In genomic region chr3:55795296-55795695, GRCh38 we compare ENCODE assay signal across 24 cellular contexts.
DNase-seq lines count a peak whose midpoint lies in the region; ATAC-seq, FAIRE-seq and TF ChIP-seq lines count a peak whose summit lies in the region.
"Had no signal": no experiment of that assay in that cellular context is flagged by ENCODE, and none has a peak within 500 bp of the region (broad histone marks: within the 10 kb centered on the region; RNA-seq: fewer than 3 reads in every experiment).

No MANE protein-coding gene starts in this region.

- POLR2A ChIA-PET in HEK293 (lab: Yijun Ruan, JAX), result no interaction called here

- H4K91ac ChIP-seq in mesenchymal stem cell (ENCODE audit: low read length), result peak overlapping the region; percentile 53

- DNase-seq in NCI-H748 (lab: John Stamatoyannopoulos, UW; ENCODE audit: unreplicated experiment) (peak; percentile 70), astrocyte of the spinal cord (ENCODE audit: low read depth, low spot score) (peak; percentile 1), mesenchymal stem cell (no peak), cerebellar cortex (ENCODE audit: low spot score) (no peak), CD1c-positive myeloid dendritic cell (ENCODE audit: extremely low spot score) (no peak), urothelium cell line (ENCODE audit: low spot score) (no peak)
- DNase-seq: CD4-positive, alpha-beta T cell; H9; MM.1S; NCI-H1417; NCI-H187 treated with DMSO at 0.1 percent for 48 hours; NCI-H2107; NCI-H524; SHP77 treated with DMSO at 0.1 percent for 48 hours; SK-N-SH; SW 1271 had no signal

- no peak overlapping the region for H2AFZ ChIP-seq in mesenchymal stem cell (ENCODE audit: low read depth, low read length)
- H2AFZ ChIP-seq: GM23338 had no signal

- peak overlapping the region; percentile 8 for H3K4me2 ChIP-seq in mesenchymal stem cell (ENCODE audit: low read length, poor library complexity, severe bottlenecking)
- H3K4me2 ChIP-seq: GM23338, KMS-11, SK-N-SH had no signal

- H3K79me1 ChIP-seq in mesenchymal stem cell (replicated peaks; ENCODE audit: low read length, poor library complexity, severe bottlenecking), result no peaks in the 10 kb centered on the region

- H3K36me3 ChIP-seq in HEK293 (ENCODE audit: control insufficient read depth in 2 of 2, insufficient read depth in 1 of 2, low read length in 2 of 2) (no peaks in the 10 kb centered on the region), mesenchymal stem cell (ENCODE audit: control insufficient read depth in 1 of 2, insufficient read depth in 2 of 2, low read depth in 1 of 2, low read length in 2 of 2) (no peaks in the 10 kb centered on the region)

- H3K4me1 ChIP-seq in HEK293 (ENCODE audit: control insufficient read depth, insufficient read depth, low read length), result peaks cover 7% of the 10 kb centered on the region
- peaks cover 1% of the 10 kb centered on the region for H3K4me1 ChIP-seq in mesenchymal stem cell (ENCODE audit: control insufficient read depth, insufficient read depth, low read depth, low read length)

- H3K23ac ChIP-seq in mesenchymal stem cell (ENCODE audit: low read length in 2 of 2), result no peak overlapping the region

- H2BK120ac ChIP-seq in mesenchymal stem cell (ENCODE audit: low read depth, low read length), result peak overlapping the region; percentile 54

- no peak overlapping the region for H2BK5ac ChIP-seq in mesenchymal stem cell (ENCODE audit: low read depth, low read length, poor library complexity, severe bottlenecking)

- CTCF ChIA-PET in HEK293 (lab: Yijun Ruan, JAX), result interaction anchor here (0.7 kb wide), 1 partner anchor 431 kb away, joined by 3 read pairs; no protein-coding TSS in a partner anchor

- no peak overlapping the region for H2AK5ac ChIP-seq in mesenchymal stem cell (ENCODE audit: low read length, severe bottlenecking)

- H3K4ac ChIP-seq in mesenchymal stem cell (ENCODE audit: low read depth in 1 of 2, low read length in 2 of 2), result peak overlapping the region in 1 of 2 experiments; percentile 36

- FAIRE-seq in urothelium cell line (lab: Jason Lieb, UNC), result no peak
- FAIRE-seq: D721Med had no signal

- no peak overlapping the region for H3K14ac ChIP-seq in mesenchymal stem cell (ENCODE audit: low read length in 2 of 2)

- H3K4me3 ChIP-seq in HEK293 (ENCODE audit: low read depth, low read length) (no peak overlapping the region), astrocyte of the spinal cord (ENCODE audit: low read depth, low read length) (no peak overlapping the region), mesenchymal stem cell (ENCODE audit: insufficient read depth in 1 of 2, low read depth in 1 of 2, low read length in 2 of 2) (no peak overlapping the region)
- H3K4me3 ChIP-seq: GM23338 had no signal

- in situ Hi-C loops in astrocyte of the spinal cord (cut with HindIII; ENCODE audit: low sequenced_read_pairs), result no loop called here

- no peaks in the 10 kb centered on the region for H3K27me3 ChIP-seq in mesenchymal stem cell (ENCODE audit: control insufficient read depth in 1 of 2, insufficient read depth in 1 of 2, low read length in 2 of 2)

- H3K27ac ChIP-seq in HEK293 (ENCODE audit: extremely low read depth, low read depth, low read length) (0 out of 2 replicates have a peak overlapping the region, but pooled peaks have one; percentile 9), mesenchymal stem cell (ENCODE audit: low read length, poor library complexity, severe bottlenecking) (peak overlapping the region; percentile 49)
- H3K27ac ChIP-seq: HL-60, KMS-11, RWPE1 had no signal

- no peak overlapping the region for H4K8ac ChIP-seq in mesenchymal stem cell (ENCODE audit: low read length)

- TF ChIP-seq CTCF in HEK293 (tag by site-specific recombination; IDR thresholded peaks at IDR 0.05) (no peak), astrocyte of the spinal cord (IDR thresholded peaks at IDR 0.05; ENCODE audit: low read depth, low read length) (no peak)

- H3K18ac ChIP-seq in mesenchymal stem cell (ENCODE audit: low read depth in 1 of 2, low read length in 2 of 2), result peak overlapping the region in 1 of 2 experiments; percentile 52

- H3K9me3 ChIP-seq in HEK293 (ENCODE audit: control insufficient read depth, insufficient read depth, low read depth, low read length), result no peaks in the 10 kb centered on the region
- H3K9me3 ChIP-seq in mesenchymal stem cell (ENCODE audit: control insufficient read depth, low read length), result no peaks in the 10 kb centered on the region
- H3K9me3 ChIP-seq: SK-N-SH had no signal

- H3K9ac ChIP-seq in mesenchymal stem cell (ENCODE audit: low read length), result no peak overlapping the region
- H3K9ac ChIP-seq: KMS-11, SK-N-SH had no signal

- no peak for ATAC-seq in GM21526 (IDR thresholded peaks at IDR 0.05; ENCODE audit: low FRiP score, unreplicated experiment)
- ATAC-seq: GM23338, Panc1 had no signal

- WGBS in mesenchymal stem cell, result 87% methylated on average over 5 of the region's 6 CpGs

- peak overlapping the region; percentile 84 for H2BK15ac ChIP-seq in mesenchymal stem cell (ENCODE audit: low read depth, poor library complexity, severe bottlenecking)

- H2BK12ac ChIP-seq in mesenchymal stem cell (ENCODE audit: low read length in 2 of 2), result peak overlapping the region; percentile 61 to 72

TF ChIP-seq in HEK293, 187 proteins besides CTCF, POLR2A, EP300 and RAD21 (continues in another document):
- TF ChIP-seq ZSCAN30 (tag by site-specific recombination; IDR thresholded peaks at IDR 0.05), result 0 out of 2 replicates have a peak, but pooled peaks have one; percentile 29
- peak; percentile 37; the same call in 1 of the 2 replicates for TF ChIP-seq TRIM28 (IDR thresholded peaks at IDR 0.05; ENCODE audit: borderline replicate concordance, low read length)
- TF ChIP-seq, protein P1, sequence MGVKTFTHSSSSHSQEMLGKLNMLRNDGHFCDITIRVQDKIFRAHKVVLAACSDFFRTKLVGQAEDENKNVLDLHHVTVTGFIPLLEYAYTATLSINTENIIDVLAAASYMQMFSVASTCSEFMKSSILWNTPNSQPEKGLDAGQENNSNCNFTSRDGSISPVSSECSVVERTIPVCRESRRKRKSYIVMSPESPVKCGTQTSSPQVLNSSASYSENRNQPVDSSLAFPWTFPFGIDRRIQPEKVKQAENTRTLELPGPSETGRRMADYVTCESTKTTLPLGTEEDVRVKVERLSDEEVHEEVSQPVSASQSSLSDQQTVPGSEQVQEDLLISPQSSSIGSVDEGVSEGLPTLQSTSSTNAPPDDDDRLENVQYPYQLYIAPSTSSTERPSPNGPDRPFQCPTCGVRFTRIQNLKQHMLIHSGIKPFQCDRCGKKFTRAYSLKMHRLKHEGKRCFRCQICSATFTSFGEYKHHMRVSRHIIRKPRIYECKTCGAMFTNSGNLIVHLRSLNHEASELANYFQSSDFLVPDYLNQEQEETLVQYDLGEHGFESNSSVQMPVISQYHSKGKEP (tag by site-specific recombination; IDR thresholded peaks at IDR 0.05), result no peak
- TF ChIP-seq, protein P2, sequence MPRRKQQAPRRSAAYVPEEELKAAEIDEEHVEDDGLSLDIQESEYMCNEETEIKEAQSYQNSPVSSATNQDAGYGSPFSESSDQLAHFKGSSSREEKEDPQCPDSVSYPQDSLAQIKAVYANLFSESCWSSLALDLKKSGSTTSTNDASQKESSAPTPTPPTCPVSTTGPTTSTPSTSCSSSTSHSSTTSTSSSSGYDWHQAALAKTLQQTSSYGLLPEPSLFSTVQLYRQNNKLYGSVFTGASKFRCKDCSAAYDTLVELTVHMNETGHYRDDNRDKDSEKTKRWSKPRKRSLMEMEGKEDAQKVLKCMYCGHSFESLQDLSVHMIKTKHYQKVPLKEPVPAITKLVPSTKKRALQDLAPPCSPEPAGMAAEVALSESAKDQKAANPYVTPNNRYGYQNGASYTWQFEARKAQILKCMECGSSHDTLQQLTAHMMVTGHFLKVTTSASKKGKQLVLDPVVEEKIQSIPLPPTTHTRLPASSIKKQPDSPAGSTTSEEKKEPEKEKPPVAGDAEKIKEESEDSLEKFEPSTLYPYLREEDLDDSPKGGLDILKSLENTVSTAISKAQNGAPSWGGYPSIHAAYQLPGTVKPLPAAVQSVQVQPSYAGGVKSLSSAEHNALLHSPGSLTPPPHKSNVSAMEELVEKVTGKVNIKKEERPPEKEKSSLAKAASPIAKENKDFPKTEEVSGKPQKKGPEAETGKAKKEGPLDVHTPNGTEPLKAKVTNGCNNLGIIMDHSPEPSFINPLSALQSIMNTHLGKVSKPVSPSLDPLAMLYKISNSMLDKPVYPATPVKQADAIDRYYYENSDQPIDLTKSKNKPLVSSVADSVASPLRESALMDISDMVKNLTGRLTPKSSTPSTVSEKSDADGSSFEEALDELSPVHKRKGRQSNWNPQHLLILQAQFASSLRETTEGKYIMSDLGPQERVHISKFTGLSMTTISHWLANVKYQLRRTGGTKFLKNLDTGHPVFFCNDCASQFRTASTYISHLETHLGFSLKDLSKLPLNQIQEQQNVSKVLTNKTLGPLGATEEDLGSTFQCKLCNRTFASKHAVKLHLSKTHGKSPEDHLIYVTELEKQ (tag by site-specific recombination; IDR thresholded peaks at IDR 0.05; ENCODE audit: borderline replicate concordance), result no peak
- TF ChIP-seq ZNF585B (tag by site-specific recombination; IDR thresholded peaks at IDR 0.05), result peak; percentile 87
- peak; percentile 34; the same call in 1 of the 2 replicates for TF ChIP-seq FEZF1 (tag by site-specific recombination; IDR thresholded peaks at IDR 0.05)
- peak; percentile 69 for TF ChIP-seq OSR2 (tag by site-specific recombination; IDR thresholded peaks at IDR 0.05)
- TF ChIP-seq, protein P3, sequence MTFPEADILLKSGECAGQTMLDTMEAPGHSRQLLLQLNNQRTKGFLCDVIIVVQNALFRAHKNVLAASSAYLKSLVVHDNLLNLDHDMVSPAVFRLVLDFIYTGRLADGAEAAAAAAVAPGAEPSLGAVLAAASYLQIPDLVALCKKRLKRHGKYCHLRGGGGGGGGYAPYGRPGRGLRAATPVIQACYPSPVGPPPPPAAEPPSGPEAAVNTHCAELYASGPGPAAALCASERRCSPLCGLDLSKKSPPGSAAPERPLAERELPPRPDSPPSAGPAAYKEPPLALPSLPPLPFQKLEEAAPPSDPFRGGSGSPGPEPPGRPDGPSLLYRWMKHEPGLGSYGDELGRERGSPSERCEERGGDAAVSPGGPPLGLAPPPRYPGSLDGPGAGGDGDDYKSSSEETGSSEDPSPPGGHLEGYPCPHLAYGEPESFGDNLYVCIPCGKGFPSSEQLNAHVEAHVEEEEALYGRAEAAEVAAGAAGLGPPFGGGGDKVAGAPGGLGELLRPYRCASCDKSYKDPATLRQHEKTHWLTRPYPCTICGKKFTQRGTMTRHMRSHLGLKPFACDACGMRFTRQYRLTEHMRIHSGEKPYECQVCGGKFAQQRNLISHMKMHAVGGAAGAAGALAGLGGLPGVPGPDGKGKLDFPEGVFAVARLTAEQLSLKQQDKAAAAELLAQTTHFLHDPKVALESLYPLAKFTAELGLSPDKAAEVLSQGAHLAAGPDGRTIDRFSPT (tag by site-specific recombination; IDR thresholded peaks at IDR 0.05), result 0 out of 2 replicates have a peak, but pooled peaks have one; percentile 27
- no peak for TF ChIP-seq ZNF274 (IDR thresholded peaks at IDR 0.05; ENCODE audit: low read length)
- TF ChIP-seq ZNF274 (tag by site-specific recombination; IDR thresholded peaks at IDR 0.05; ENCODE audit: borderline replicate concordance), result no peak
- peak; percentile 36 for TF ChIP-seq ZNF600 (tag by site-specific recombination; IDR thresholded peaks at IDR 0.05)

Comparison
In these comparisons a context has a peak if more than half of its experiments do, and no peak if none do; other contexts are left out.
1. DNase-seq: peak in NCI-H748 (single experiment) and astrocyte of the spinal cord (single experiment); none in mesenchymal stem cell (single experiment), cerebellar cortex (single experiment), CD1c-positive myeloid dendritic cell (single experiment) and urothelium cell line (single experiment).